In the genomic region with DNA sequence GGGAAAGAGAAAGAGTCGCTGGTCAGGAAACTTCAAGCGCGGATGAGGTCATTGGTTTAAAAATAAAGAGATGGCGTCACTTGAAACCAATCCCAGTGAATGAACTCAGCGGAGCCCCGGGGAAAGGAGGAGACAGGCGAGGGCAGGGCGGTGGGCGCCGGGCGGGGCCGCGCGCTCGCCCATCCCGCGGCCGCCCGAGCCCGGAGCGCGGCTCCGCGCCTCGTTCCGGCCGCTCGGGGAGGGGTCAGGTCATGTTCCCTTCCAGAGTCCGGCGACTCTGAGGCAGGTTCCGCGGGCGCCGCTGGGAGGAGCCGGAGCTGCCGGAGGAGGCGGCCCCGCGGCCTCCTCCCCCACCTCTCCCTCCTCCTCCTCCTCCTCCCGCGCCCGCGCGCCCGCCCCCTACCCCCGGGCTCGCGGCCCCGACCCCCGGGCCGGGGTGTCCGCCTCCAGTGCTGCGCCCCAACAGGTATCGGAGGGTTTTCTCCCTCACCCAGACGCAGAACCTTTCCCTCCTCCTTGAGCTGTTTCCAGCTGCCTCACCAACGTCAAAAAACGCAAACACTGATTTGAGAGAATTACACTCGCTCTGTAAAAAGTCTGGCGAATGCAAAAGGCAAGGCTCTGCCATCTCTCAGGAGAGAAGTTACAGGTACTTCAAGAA, we compare ENCODE assay signal across 8 cellular contexts. TPM values are rescaled to one million over a fixed set of nuclear protein-coding genes. Genes with fewer than 3 reads are reported as not detected.
DNase-seq lines count a peak whose midpoint lies in the region; ATAC-seq and TF ChIP-seq lines count a peak whose summit lies in the region.

A gene with protein sequence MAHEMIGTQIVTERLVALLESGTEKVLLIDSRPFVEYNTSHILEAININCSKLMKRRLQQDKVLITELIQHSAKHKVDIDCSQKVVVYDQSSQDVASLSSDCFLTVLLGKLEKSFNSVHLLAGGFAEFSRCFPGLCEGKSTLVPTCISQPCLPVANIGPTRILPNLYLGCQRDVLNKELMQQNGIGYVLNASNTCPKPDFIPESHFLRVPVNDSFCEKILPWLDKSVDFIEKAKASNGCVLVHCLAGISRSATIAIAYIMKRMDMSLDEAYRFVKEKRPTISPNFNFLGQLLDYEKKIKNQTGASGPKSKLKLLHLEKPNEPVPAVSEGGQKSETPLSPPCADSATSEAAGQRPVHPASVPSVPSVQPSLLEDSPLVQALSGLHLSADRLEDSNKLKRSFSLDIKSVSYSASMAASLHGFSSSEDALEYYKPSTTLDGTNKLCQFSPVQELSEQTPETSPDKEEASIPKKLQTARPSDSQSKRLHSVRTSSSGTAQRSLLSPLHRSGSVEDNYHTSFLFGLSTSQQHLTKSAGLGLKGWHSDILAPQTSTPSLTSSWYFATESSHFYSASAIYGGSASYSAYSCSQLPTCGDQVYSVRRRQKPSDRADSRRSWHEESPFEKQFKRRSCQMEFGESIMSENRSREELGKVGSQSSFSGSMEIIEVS (minus strand): TSS at position 279 of the 661 bp plus-strand sequence. CDS start 41,765 bp downstream, outside the sequence.

- H2AFZ ChIP-seq in parathyroid adenoma, result peak within 1 kb of the TSS; percentile 98

- in situ Hi-C loops in transverse colon (cut with MboI; ENCODE audit: low pct_ligation_motif_present in 1 of 4, low pct_unique_long_range_greater_than_20kb in 1 of 4, low sequenced_read_pairs in 3 of 4), result loop anchor here in 2 of 4 donors (10.0 to 25.0 kb wide), 2 partner anchors 175 to 188 kb away; no protein-coding TSS in a partner anchor

- POLR2A ChIA-PET in T-cell (lab: Charles Lee), result interaction anchor here (0.6 to 1.8 kb wide), 14 partner anchors 9 to 249 kb away, joined by 3 to 9 read pairs (median 5); no protein-coding TSS in a partner anchor

- WGBS in adipose tissue, 3 donors, result 0% methylated on average over 35 to 59 of the region's 59 CpGs
- WGBS in transverse colon (ENCODE audit: low coverage in 1 of 2), 2 donors, result 0% methylated on average over 4 to 46 of the region's 59 CpGs

- ATAC-seq in HG02642 (IDR thresholded peaks at IDR 0.05; ENCODE audit: poor library complexity, unreplicated experiment) (peak; percentile 85), T-cell (replicated peaks in 1 of 4) (peak; percentile 66 to 80 (median 69))

- DNase-seq in NCI-H1105 treated with DMSO at 0.1 percent for 48 hours (lab: John Stamatoyannopoulos, UW) (peak; percentile 94), T-cell (peak; percentile 55 to 86 (median 77)), cardiac septum (ENCODE audit: low spot score) (peak; percentile 97), transverse colon (peak; percentile 92)

- no peaks in the 10 kb centered on the region for H3K9me3 ChIP-seq in parathyroid adenoma (ENCODE audit: control insufficient read depth, low read length)
- H3K9me3 ChIP-seq in transverse colon, result no peaks in the 10 kb centered on the region

- TF ChIP-seq EP300 in transverse colon (IDR thresholded peaks at IDR 0.05; ENCODE audit: low read depth), result no peak

- H3K36me3 ChIP-seq in parathyroid adenoma (ENCODE audit: control insufficient read depth, insufficient read depth, low read length), result no peaks in the 10 kb centered on the region
- no peaks in the 10 kb centered on the region for H3K36me3 ChIP-seq in transverse colon

- peak within 1 kb of the TSS; percentile 99 for H3K4me2 ChIP-seq in parathyroid adenoma (ENCODE audit: low read length)

- H3K9ac ChIP-seq in parathyroid adenoma, result peak within 1 kb of the TSS; percentile 74

- TF ChIP-seq CTCF in GM12874 (IDR thresholded peaks at IDR 0.05; ENCODE audit: insufficient read depth, low read depth, low read length), result peak; percentile 38
- peak; percentile 18 for TF ChIP-seq CTCF in parathyroid adenoma (IDR thresholded peaks at IDR 0.05)
- TF ChIP-seq CTCF in transverse colon (IDR thresholded peaks at IDR 0.05), result peak in 2 of 5 experiments; percentile 15 to 21

- H3K4me1 ChIP-seq in parathyroid adenoma (peaks cover 11% of the 10 kb centered on the region), transverse colon (peaks cover 0 to 45% (median 32%) of the 10 kb centered on the region in 4 donors)

- peak; percentile 49 for TF ChIP-seq POLR2A in transverse colon (IDR thresholded peaks at IDR 0.05)

- H3K27me3 ChIP-seq in parathyroid adenoma (ENCODE audit: control insufficient read depth, insufficient read depth, low read length), result no peaks in the 10 kb centered on the region
- H3K27me3 ChIP-seq in transverse colon, result no peaks in the 10 kb centered on the region

- CTCF ChIA-PET in T-cell (lab: Charles Lee), result interaction anchor here (0.6 to 2.7 kb wide), 11 partner anchors 44 to 205 kb away, joined by 3 to 14 read pairs (median 8); partner anchors contain the start of gene BORCS5 (in 1 of the 2)

- H3K36me3 Mint-ChIP-seq in T-cell, result peaks cover 13% of the 10 kb centered on the region

- peaks cover 37 to 46% (median 40%) of the 10 kb centered on the region in 3 donors for H3K4me1 Mint-ChIP-seq in T-cell

- peaks cover 0 to 6% (median 0%) of the 10 kb centered on the region in 3 donors for H3K9me3 Mint-ChIP-seq in T-cell

- intact Hi-C loops in cardiac septum (cut with DNase I) (loop anchor here (1.0 to 5.0 kb wide), 7 partner anchors 49 to 165 kb away; partner anchors contain the start of genes CREBL2 and GPR19), transverse colon (cut with DNase I; ENCODE audit: low total_unique reads) (loop anchor here (5.0 kb wide), 2 partner anchors 155 to 185 kb away; partner anchors contain the start of gene CDKN1B)

- no peaks in the 10 kb centered on the region for H3K27me3 Mint-ChIP-seq in T-cell

- H3K27ac ChIP-seq in adipose tissue (ENCODE audit: low read depth, low read length), result peak within 1 kb of the TSS; percentile 89
- H3K27ac ChIP-seq in parathyroid adenoma, result peak within 1 kb of the TSS; percentile 95
- peak within 1 kb of the TSS; percentile 99 to 100 (median 100) for H3K27ac ChIP-seq in transverse colon

- peaks cover 14% of the 10 kb centered on the region for H3K79me2 ChIP-seq in parathyroid adenoma

- H3K4me3 ChIP-seq in parathyroid adenoma (ENCODE audit: low read depth, low read length) (peak within 1 kb of the TSS; percentile 88), transverse colon (peak within 1 kb of the TSS; percentile 76 to 93 (median 88))

- peak within 1 kb of the TSS; percentile 83 to 89 (median 85) for H3K4me3 Mint-ChIP-seq in T-cell

- H3K27ac Mint-ChIP-seq in T-cell, result peak within 1 kb of the TSS; percentile 92 to 93

RNA-seq across cellular contexts. Expression of the gene that starts here (rescaled TPM):
- total RNA-seq in T-cell (10 to 100 TPM; 44.6 to 72.3 (median 61.0) TPM), cardiac septum (24.5 TPM), transverse colon (10 to 100 TPM; 16.1 to 47.0 (median 40.0) TPM)
- 10 to 100 TPM in 2 of 3 donors, 1 to 10 TPM in 1; 7.6 to 14.4 (median 10.5) TPM for polyA plus RNA-seq in adipose tissue

Comparison
In these comparisons a context has a peak if more than half of its experiments do, and no peak if none do; other contexts are left out.
1. Peak in every context shown above with its lines: DNase-seq, ATAC-seq, H3K4me3 ChIP-seq and H3K27ac ChIP-seq.